In genomic region chr3:38834110-38834509, GRCh38 we compare ENCODE assay signal across 9 cellular contexts. TPM values are rescaled to one million over a fixed set of nuclear protein-coding genes. Genes with fewer than 3 reads are reported as not detected.
DNase-seq lines count a peak whose midpoint lies in the region; ATAC-seq and TF ChIP-seq lines count a peak whose summit lies in the region.
"Had no signal": no experiment of that assay in that cellular context is flagged by ENCODE, and none has a peak within 500 bp of the region (broad histone marks: within the 10 kb centered on the region; RNA-seq: fewer than 3 reads in every experiment).

No MANE protein-coding gene starts in this region.

- H2AFZ ChIP-seq in ACC112 (ENCODE audit: low read length, unreplicated experiment) = peak overlapping the region; percentile 64

- H3K36me3 ChIP-seq in ACC112 (ENCODE audit: insufficient read depth, low read length) (no peaks in the 10 kb centered on the region), HEK293 (ENCODE audit: control insufficient read depth in 2 of 2, insufficient read depth in 1 of 2, low read length in 2 of 2) (no peaks in the 10 kb centered on the region), ovary (no peaks in the 10 kb centered on the region)

- H3K27me3 ChIP-seq in ACC112 (ENCODE audit: insufficient read depth, low read length) = no peaks in the 10 kb centered on the region
- no peaks in the 10 kb centered on the region for H3K27me3 ChIP-seq in ovary
- peaks cover 0 to 12% (median 0%) of the 10 kb centered on the region in 45 donors for H3K27me3 ChIP-seq in dorsolateral prefrontal cortex

- POLR2A ChIA-PET in HEK293 (lab: Yijun Ruan, JAX) (interaction anchor here (0.6 kb wide), 1 partner anchor 1306 kb away, joined by 3 read pairs; no protein-coding TSS in a partner anchor), T-cell (lab: Charles Lee) (no interaction called here)

- no peak overlapping the region for H3K4me3 Mint-ChIP-seq in T-cell
- H3K4me3 Mint-ChIP-seq: activated naive CD4-positive, alpha-beta T cell treated with anti-CD3 and anti-CD28 coated beads, Interleukin-2, amount 50 U/mL, for 24 hours had no signal

- TF ChIP-seq CTCF in HEK293 (tag by site-specific recombination; IDR thresholded peaks at IDR 0.05) = no peak
- TF ChIP-seq CTCF in fibroblast of mammary gland (conservative IDR thresholded peaks at IDR 0.05; ENCODE audit: control insufficient read depth, insufficient read depth, low read depth, low read length) = no peak
- no peak for TF ChIP-seq CTCF in ovary (IDR thresholded peaks at IDR 0.05)
- TF ChIP-seq CTCF in dorsolateral prefrontal cortex (IDR thresholded peaks at IDR 0.05 in 54 of 56, conservative IDR thresholded peaks at IDR 0.05 in 2 of 56; ENCODE audit: low read depth in 1 of 56, partially characterized antibody in 56 of 56) = no peak

- WGBS in ovary, 3 donors = 17 to 24% (median 20%) methylated on average over 8 of the region's 8 CpGs

- H3K4me3 ChIP-seq in ACC112 (ENCODE audit: low read depth, low read length) (no peak overlapping the region), HEK293 (ENCODE audit: low read depth, low read length) (no peak overlapping the region), fibroblast of mammary gland (ENCODE audit: control insufficient read depth, low read depth, low read length) (no peak overlapping the region), ovary (no peak overlapping the region), dorsolateral prefrontal cortex (no peak overlapping the region)

- H3K9me3 ChIP-seq in HEK293 (ENCODE audit: control insufficient read depth, insufficient read depth, low read depth, low read length) = no peaks in the 10 kb centered on the region
- H3K9me3 ChIP-seq in ovary = no peaks in the 10 kb centered on the region

- peak overlapping the region in 1 of 2 donors; percentile 85 for H3K27ac Mint-ChIP-seq in T-cell

- intact Hi-C loops in ovary (cut with DNase I) (no loop called here), dorsolateral prefrontal cortex (cut with DNase I) (no loop called here), posterior cingulate gyrus (cut with DNase I) (no loop called here)

- peaks cover 0 to 4% of the 10 kb centered on the region in 2 donors for H3K27me3 Mint-ChIP-seq in T-cell

- H3K4me1 Mint-ChIP-seq in T-cell = peaks cover 12 to 17% (median 14%) of the 10 kb centered on the region in 3 donors

- no peaks in the 10 kb centered on the region for H3K36me3 Mint-ChIP-seq in T-cell
- H3K36me3 Mint-ChIP-seq: activated naive CD4-positive, alpha-beta T cell treated with anti-CD3 and anti-CD28 coated beads, Interleukin-2, amount 50 U/mL, for 24 hours had no signal

- TF ChIP-seq EP300 in ovary (IDR thresholded peaks at IDR 0.05) = no peak

- no peaks in the 10 kb centered on the region for H3K9me3 Mint-ChIP-seq in T-cell
- H3K9me3 Mint-ChIP-seq: activated naive CD4-positive, alpha-beta T cell treated with anti-CD3 and anti-CD28 coated beads, Interleukin-2, amount 50 U/mL, for 24 hours had no signal

- DNase-seq in T-cell = peak in 3 of 34 experiments; percentile 1 to 29 (median 2)
- peak; percentile 80 for DNase-seq in fibroblast of mammary gland (ENCODE audit: low read depth)
- peak in 3 of 5 donors; percentile 20 to 39 (median 29) for DNase-seq in ovary
- no peak for DNase-seq in dorsolateral prefrontal cortex
- no peak for DNase-seq in posterior cingulate gyrus
- no peak for DNase-seq in ecto neural progenitor cell (ENCODE audit: low spot score)

- H3K27ac ChIP-seq in ACC112 (ENCODE audit: low read depth, low read length) (peak overlapping the region; percentile 56), HEK293 (ENCODE audit: extremely low read depth, low read depth, low read length) (no peak overlapping the region), ovary (no peak overlapping the region), dorsolateral prefrontal cortex (no peak overlapping the region)

- ATAC-seq in T-cell (replicated peaks in 1 of 4) = peak in 3 of 4 experiments; percentile 44 to 82 (median 78)

- no peaks in the 10 kb centered on the region for H3K79me2 ChIP-seq in ACC112 (ENCODE audit: control insufficient read depth, insufficient read depth, low read length, unreplicated experiment)

- H3K4me1 ChIP-seq in ACC112 (ENCODE audit: control insufficient read depth, insufficient read depth, low read length, unreplicated experiment) (peaks cover 34% of the 10 kb centered on the region), HEK293 (ENCODE audit: control insufficient read depth, insufficient read depth, low read length) (no peaks in the 10 kb centered on the region; the same call in 1 of the 2 replicates), ovary (ENCODE audit: insufficient read depth) (no peaks in the 10 kb centered on the region)

- CTCF ChIA-PET in HEK293 (lab: Yijun Ruan, JAX) = interaction anchor here (1.5 kb wide), 1 partner anchor 166 kb away, joined by 3 read pairs; no protein-coding TSS in a partner anchor
- CTCF ChIA-PET in T-cell (lab: Charles Lee) = no interaction called here

- no peak for TF ChIP-seq POLR2A in ovary (IDR thresholded peaks at IDR 0.05)

TF ChIP-seq in HEK293, 187 proteins besides CTCF, POLR2A, EP300 and RAD21 (continues in another document):
- TF ChIP-seq REST (tag by site-specific recombination; IDR thresholded peaks at IDR 0.05) (0 out of 2 replicates have a peak, but pooled peaks have one; percentile 35), GLIS1 (tag by site-specific recombination; IDR thresholded peaks at IDR 0.05) (peak; percentile 75), ZNF629 (tag by site-specific recombination; IDR thresholded peaks at IDR 0.05) (no peak), ZNF292 (tag by site-specific recombination; IDR thresholded peaks at IDR 0.05; ENCODE audit: borderline replicate concordance, low read depth) (no peak), ZNF280D (tag by site-specific recombination; IDR thresholded peaks at IDR 0.05) (no peak), MZF1 (tag by site-specific recombination; IDR thresholded peaks at IDR 0.05; ENCODE audit: borderline replicate concordance) (no peak), ZBTB20 (tag by site-specific recombination; IDR thresholded peaks at IDR 0.05) (peak; percentile 60), ZIC2 (tag by site-specific recombination; IDR thresholded peaks at IDR 0.05) (peak; percentile 93), ZFHX2 (tag by site-specific recombination; conservative IDR thresholded peaks at IDR 0.05) (0 out of 2 replicates have a peak, but pooled peaks have one; percentile 33)

RNA-seq across cellular contexts. Expression of gene SCN10A, which starts 18.1 kb away (rescaled TPM):
- not detected for total RNA-seq in T-cell
- under 1 TPM in 1 of 7 donors, not detected in 6; 0.05 TPM for total RNA-seq in ovary
- polyA plus RNA-seq in ovary = not detected
- total RNA-seq in dorsolateral prefrontal cortex = under 1 TPM in 7 of 120 experiments, not detected in 113; 0.06 to 0.14 (median 0.08) TPM

Comparison
In these comparisons a context has a peak if more than half of its experiments do, and no peak if none do; other contexts are left out.
1. DNase-seq: peak in fibroblast of mammary gland (single experiment) and ovary (3 of 5); none in dorsolateral prefrontal cortex (0 of 10), posterior cingulate gyrus (0 of 10) and ecto neural progenitor cell (single experiment).